8 cellular contexts compared by ENCODE assay signal in genomic region chr1:11339346-11340247, GRCh38.
DNase-seq lines count a peak whose midpoint lies in the region; ATAC-seq, FAIRE-seq and TF ChIP-seq lines count a peak whose summit lies in the region.

No MANE protein-coding gene starts in this region.

- H2AFZ ChIP-seq in K562 (ENCODE audit: low read depth, low read length) (no peak overlapping the region), parathyroid adenoma (no peak overlapping the region)

- WGBS in K562 (ENCODE audit: insufficient coverage, low coverage, missing lambda C conversion rate) = 3% methylated on average over 22 of the region's 24 CpGs

- H3K9ac ChIP-seq in K562 (ENCODE audit: insufficient read depth in 1 of 2, low read depth in 2 of 2, low read length in 2 of 2) = 0 out of 4 replicates have a peak overlapping the region, but pooled peaks of 1 of the 2 experiments have one; percentile 24
- H3K9ac ChIP-seq in parathyroid adenoma = no peak overlapping the region

- no peak overlapping the region for H3K4me3 ChIP-seq in H7 (ENCODE audit: insufficient read depth, low read depth, low read length)
- H3K4me3 ChIP-seq in K562 = no peak overlapping the region
- H3K4me3 ChIP-seq in parathyroid adenoma (ENCODE audit: low read depth, low read length) = no peak overlapping the region

- H3K27me3 ChIP-seq in H7 (ENCODE audit: control insufficient read depth, insufficient read depth, low read length) (no peaks in the 10 kb centered on the region; the same call in 1 of the 2 replicates), K562 (ENCODE audit: control insufficient read depth in 2 of 2, insufficient read depth in 2 of 2, low read length in 2 of 2) (peaks cover 42 to 83% of the 10 kb centered on the region in 2 experiments), parathyroid adenoma (ENCODE audit: control insufficient read depth, insufficient read depth, low read length) (no peaks in the 10 kb centered on the region)

- in situ Hi-C loops in K562 (cut with MboI) = no loop called here

- CTCF ChIA-PET in K562 (lab: Yijun Ruan, JAX; ENCODE audit: low intra/inter-chr PET ratio) = no interaction called here

- H3K9me3 ChIP-seq in K562 (replicated peaks; ENCODE audit: control insufficient read depth, insufficient read depth, low read depth, low read length) = no peaks in the 10 kb centered on the region
- no peaks in the 10 kb centered on the region for H3K9me3 ChIP-seq in parathyroid adenoma (ENCODE audit: control insufficient read depth, low read length)

- no TSS peak for BruUV-seq in K562 (replicated peaks; lab: Mats Ljungman, UMichigan)

- peaks cover 3% of the 10 kb centered on the region for H4K20me1 ChIP-seq in K562 (replicated peaks; ENCODE audit: control insufficient read depth, insufficient read depth, low read length)

- TF ChIP-seq RAD21 in K562 (CRISPR knock-in tag; conservative IDR thresholded peaks at IDR 0.05 in 1 of 2, IDR thresholded peaks at IDR 0.05 in 1 of 2) = no peak

- TF ChIP-seq EP300 in K562 (IDR thresholded peaks at IDR 0.05; ENCODE audit: low read length) = no peak

- TF ChIP-seq CTCF in K562 (IDR thresholded peaks at IDR 0.05 in 2 of 3, conservative IDR thresholded peaks at IDR 0.05 in 1 of 3; ENCODE audit: insufficient read depth in 2 of 3, low read depth in 1 of 3, low read length in 3 of 3) (no peak), parathyroid adenoma (IDR thresholded peaks at IDR 0.05) (no peak)

- peak; percentile 40 for ATAC-seq in K562
- no peak for ATAC-seq in HG02571 (IDR thresholded peaks at IDR 0.05; ENCODE audit: unreplicated experiment)
- no peak for ATAC-seq in HG03432 (IDR thresholded peaks at IDR 0.05; ENCODE audit: unreplicated experiment)

- DNase-seq in H7 (peak; percentile 79), NCI-H2107 (lab: John Stamatoyannopoulos, UW) (peak; percentile 73), K562 (ENCODE audit: extremely low read depth in 1 of 4, low spot score in 3 of 4) (peak; percentile 40 to 54 (median 46)), GOT3 (lab: John Stamatoyannopoulos, UW) (no peak), foreskin melanocyte (no peak)

- H3K36me3 ChIP-seq in H7 (replicated peaks; ENCODE audit: control insufficient read depth, insufficient read depth, low read length) (no peaks in the 10 kb centered on the region), K562 (ENCODE audit: control insufficient read depth, insufficient read depth, low read length) (no peaks in the 10 kb centered on the region), parathyroid adenoma (ENCODE audit: control insufficient read depth, insufficient read depth, low read length) (no peaks in the 10 kb centered on the region)

- no peak for FAIRE-seq in K562 (lab: Jason Lieb, UNC)

- H3K9me1 ChIP-seq in K562 (ENCODE audit: control insufficient read depth, insufficient read depth, low read length) = no peaks in the 10 kb centered on the region

- H3K79me2 ChIP-seq in K562 (ENCODE audit: control insufficient read depth, insufficient read depth, low read length) (no peaks in the 10 kb centered on the region), parathyroid adenoma (no peaks in the 10 kb centered on the region)

- POLR2A ChIA-PET in K562 (lab: Yijun Ruan, JAX) = interaction anchor here (0.6 to 0.8 kb wide), 3 partner anchors 10 to 256 kb away, joined by 3 read pairs; no protein-coding TSS in a partner anchor

- H3K27ac ChIP-seq in K562 (ENCODE audit: extremely low read depth, low read depth, low read length) (no peak overlapping the region), parathyroid adenoma (no peak overlapping the region)

- TF ChIP-seq POLR2A in K562 (conservative IDR thresholded peaks at IDR 0.05) = no peak

- H3K4me2 ChIP-seq in K562 (ENCODE audit: insufficient read depth, low read length) (no peak overlapping the region), parathyroid adenoma (ENCODE audit: low read length) (peak overlapping the region; percentile 13)

- intact Hi-C loops in K562 (cut with micrococcal nuclease) = loop anchor here (10.0 kb wide), 1 partner anchor 305 kb away; no protein-coding TSS in a partner anchor

- H3K4me1 ChIP-seq in K562 (replicated peaks in 1 of 2; ENCODE audit: control insufficient read depth in 2 of 2, insufficient read depth in 2 of 2, low read length in 2 of 2) = peaks cover 0 to 3% of the 10 kb centered on the region in 2 experiments; a peak in 1 of 5 replicates
- H3K4me1 ChIP-seq in parathyroid adenoma = no peaks in the 10 kb centered on the region

TF ChIP-seq in K562, 482 proteins besides CTCF, POLR2A, EP300 and RAD21:
- TF ChIP-seq MEIS2 (IDR thresholded peaks at IDR 0.05; ENCODE audit: partially characterized antibody) = peak; percentile 93
- TF ChIP-seq PKNOX1 (IDR thresholded peaks at IDR 0.05) = peak; percentile 91
- TF ChIP-seq TOE1 (IDR thresholded peaks at IDR 0.05; ENCODE audit: borderline replicate concordance) = no peak
- TF ChIP-seq TOE1 (CRISPR knock-in tag; IDR thresholded peaks at IDR 0.05; ENCODE audit: borderline replicate concordance, low read depth) = no peak
- TF ChIP-seq ZNF277 (CRISPR knock-in tag; IDR thresholded peaks at IDR 0.05; ENCODE audit: borderline replicate concordance) = no peak
- 0 out of 2 replicates have a peak, but pooled peaks have one; percentile 40 for TF ChIP-seq PBX2 (CRISPR knock-in tag; IDR thresholded peaks at IDR 0.05; ENCODE audit: low read depth)
- TF ChIP-seq PBX2 (tag; conservative IDR thresholded peaks at IDR 0.05; ENCODE audit: low read depth) = peak; percentile 72
TF ChIP-seq in K562: peak in this region for 3.

Comparison
In these comparisons a context has a peak if more than half of its experiments do, and no peak if none do; other contexts are left out.
1. DNase-seq: peak in H7 (single experiment), NCI-H2107 (single experiment) and K562 (4 of 4); none in GOT3 (single experiment) and foreskin melanocyte (single experiment).